In genomic region chr2:195559431-195559914, GRCh38 we compare ENCODE assay signal across 8 cellular contexts.
DNase-seq lines count a peak whose midpoint lies in the region; ATAC-seq and TF ChIP-seq lines count a peak whose summit lies in the region.

No MANE protein-coding gene starts in this region.

- TF ChIP-seq POLR2A in NB4 (IDR thresholded peaks at IDR 0.05; ENCODE audit: extremely low read depth, insufficient read length) = no peak
- no peak for TF ChIP-seq POLR2A in gastroesophageal sphincter (IDR thresholded peaks at IDR 0.05)

- H3K9me3 Mint-ChIP-seq in Caco-2 (ENCODE audit: unreplicated experiment) = no peaks in the 10 kb centered on the region

- no peaks in the 10 kb centered on the region for H3K27me3 Mint-ChIP-seq in Caco-2 (ENCODE audit: insufficient read depth, unreplicated experiment)

- no peaks in the 10 kb centered on the region for H3K9me3 ChIP-seq in gastroesophageal sphincter
- H3K9me3 ChIP-seq in Caco-2 = no peaks in the 10 kb centered on the region

- no peak overlapping the region for H3K4me3 Mint-ChIP-seq in Caco-2 (ENCODE audit: unreplicated experiment)

- H3K27me3 ChIP-seq in gastroesophageal sphincter (no peaks in the 10 kb centered on the region), Caco-2 (replicated peaks; ENCODE audit: control insufficient read depth, insufficient read depth, low read length) (no peaks in the 10 kb centered on the region)

- in situ Hi-C loops in GM13977 (cut with MboI; ENCODE audit: low pct_unique_long_range_greater_than_20kb, low sequenced_read_pairs, unreplicated experiment) = no loop called here

- no peak overlapping the region for H3K4me3 ChIP-seq in HFF-Myc (replicated peaks; ENCODE audit: low read depth, low read length)
- H3K4me3 ChIP-seq in NB4 (ENCODE audit: low read depth, low read length) = no peak overlapping the region
- H3K4me3 ChIP-seq in gastroesophageal sphincter = no peak overlapping the region
- H3K4me3 ChIP-seq in Caco-2 (ENCODE audit: low read depth, low read length) = no peak overlapping the region

- CTCF ChIA-PET in Caco-2 (lab: Charles Lee) = no interaction called here

- no peaks in the 10 kb centered on the region for H3K36me3 ChIP-seq in gastroesophageal sphincter
- H3K36me3 ChIP-seq in Caco-2 (ENCODE audit: control insufficient read depth, insufficient read depth, low read length) = no peaks in the 10 kb centered on the region

- no peak for TF ChIP-seq EP300 in gastroesophageal sphincter (IDR thresholded peaks at IDR 0.05)

- BruUV-seq in Caco-2 (replicated peaks; lab: Mats Ljungman, UMichigan) = no TSS peak

- TF ChIP-seq CTCF in GM13977 (IDR thresholded peaks at IDR 0.05; ENCODE audit: extremely low read depth, insufficient read depth, missing control alignments) (no peak), HFF-Myc (IDR thresholded peaks at IDR 0.05; ENCODE audit: low read depth, low read length, missing control alignments) (no peak), NB4 (IDR thresholded peaks at IDR 0.05; ENCODE audit: low read depth, low read length) (no peak), gastroesophageal sphincter (IDR thresholded peaks at IDR 0.05) (no peak), Caco-2 (IDR thresholded peaks at IDR 0.05; ENCODE audit: insufficient read depth in 1 of 2, low read depth in 1 of 2, low read length in 1 of 2, severe bottlenecking in 1 of 2, unreplicated experiment in 1 of 2) (no peak)

- peaks cover 13% of the 10 kb centered on the region for H3K4me1 Mint-ChIP-seq in Caco-2 (ENCODE audit: low read depth, unreplicated experiment)

- ATAC-seq in gastroesophageal sphincter = peak; percentile 43

- H3K36me3 Mint-ChIP-seq in Caco-2 (ENCODE audit: insufficient read depth, unreplicated experiment) = no peaks in the 10 kb centered on the region

- H3K27ac Mint-ChIP-seq in Caco-2 (ENCODE audit: unreplicated experiment) = no peak overlapping the region

- H3K4me1 ChIP-seq in gastroesophageal sphincter (no peaks in the 10 kb centered on the region), Caco-2 (0 out of 2 replicates have a peak, but pooled peaks cover 5% of the 10 kb centered on the region)

- DNase-seq in GM13977 (ENCODE audit: low spot score) (peak; percentile 74), HFF-Myc (ENCODE audit: extremely low read depth, low read depth) (peak; percentile 88), NB4 (ENCODE audit: low read depth) (peak; percentile 94), Caco-2 (no peak), NCI-H1694 (lab: John Stamatoyannopoulos, UW) (no peak)
- peak in 2 of 3 experiments; percentile 17 to 24 for DNase-seq in activated CD8-positive, alpha-beta memory T cell treated with anti-CD3 and anti-CD28 coated beads for 48 hours (ENCODE audit: low read depth in 2 of 3, low spot score in 2 of 3)
- DNase-seq in stimulated activated CD8-positive, alpha-beta memory T cell treated with anti-CD3 and anti-CD28 coated beads, Interleukin-12 subunit alpha, Interleukin-12 subunit beta, amount 100 ng/mL, for 4 hours (ENCODE audit: low read depth) = peak; percentile 30

- H3K27ac ChIP-seq in gastroesophageal sphincter = no peak overlapping the region

- intact Hi-C loops in Caco-2 (cut with micrococcal nuclease; ENCODE audit: unreplicated experiment) = no loop called here

- POLR2A ChIA-PET in Caco-2 (lab: Charles Lee) = no interaction called here

- WGBS in gastroesophageal sphincter (ENCODE audit: low coverage in 1 of 2), 2 donors = 33 to 45% methylated on average over 2 to 5 of the region's 5 CpGs

Comparison
In these comparisons a context has a peak if more than half of its experiments do, and no peak if none do; other contexts are left out.
1. DNase-seq: peak in GM13977 (single experiment), HFF-Myc (single experiment), NB4 (single experiment), activated CD8-positive, alpha-beta memory T cell treated with anti-CD3 and anti-CD28 coated beads for 48 hours (2 of 3) and stimulated activated CD8-positive, alpha-beta memory T cell treated with anti-CD3 and anti-CD28 coated beads, Interleukin-12 subunit alpha, Interleukin-12 subunit beta, amount 100 ng/mL, for 4 hours (single experiment); none in Caco-2 (0 of 2) and NCI-H1694 (single experiment).